Comparison of ENCODE assay signal across 10 cellular contexts in genomic region chr20:4794846-4795245, GRCh38. TPM values are rescaled to one million over a fixed set of nuclear protein-coding genes. Genes with fewer than 3 reads are reported as not detected.
DNase-seq lines count a peak whose midpoint lies in the region; ATAC-seq and TF ChIP-seq lines count a peak whose summit lies in the region.
"Had no signal": no experiment of that assay in that cellular context is flagged by ENCODE, and none has a peak within 500 bp of the region (broad histone marks: within the 10 kb centered on the region; RNA-seq: fewer than 3 reads in every experiment).

No MANE protein-coding gene starts in this region.

- H3K4me2 ChIP-seq in fibroblast of lung (ENCODE audit: extremely low read depth, insufficient read depth, low read length) (peak overlapping the region; percentile 15), SK-N-SH (no peak overlapping the region)

- WGBS in SK-N-SH (ENCODE audit: low lambda C conversion rate), result 89% methylated on average over 5 of the region's 5 CpGs

- H3K36me3 Mint-ChIP-seq in activated naive CD4-positive, alpha-beta T cell treated with anti-CD3 and anti-CD28 coated beads, Interleukin-2, amount 50 U/mL, for 72 hours, result peaks cover 18 to 34% of the 10 kb centered on the region in 2 donors

- no peak for TF ChIP-seq CTCF in fibroblast of lung (conservative IDR thresholded peaks at IDR 0.05 in 1 of 2, IDR thresholded peaks at IDR 0.05 in 1 of 2; ENCODE audit: low read depth in 1 of 2, low read length in 2 of 2)
- no peak for TF ChIP-seq CTCF in vagina (IDR thresholded peaks at IDR 0.05)
- TF ChIP-seq CTCF in SK-N-SH (IDR thresholded peaks at IDR 0.05), result no peak

- no peak for DNase-seq in activated naive CD4-positive, alpha-beta T cell treated with anti-CD3 and anti-CD28 coated beads, Interleukin-2, amount 50 U/mL, for 72 hours (ENCODE audit: low spot score in 2 of 2)
- DNase-seq in activated naive CD4-positive, alpha-beta T cell treated with anti-CD3 and anti-CD28 coated beads, Interleukin-2, amount 50 U/mL, for 16 hours, result no peak
- DNase-seq in RPMI8226 (peak; percentile 41), fibroblast of lung (ENCODE audit: low read depth in 2 of 2) (peak; percentile 9 to 32), vagina (ENCODE audit: extremely low spot score in 2 of 2) (no peak), SK-N-SH (no peak), SJCRH30 (no peak), DMS 273 treated with DMSO at 0.1 percent for 48 hours (lab: John Stamatoyannopoulos, UW) (no peak)
- DNase-seq: NCI-H748 treated with DMSO at 0.1 percent for 48 hours had no signal

- H3K9me3 ChIP-seq in fibroblast of lung (ENCODE audit: control insufficient read depth, insufficient read depth, low read depth, low read length) (no peaks in the 10 kb centered on the region), vagina (no peaks in the 10 kb centered on the region), SK-N-SH (no peaks in the 10 kb centered on the region), SJCRH30 (replicated peaks) (no peaks in the 10 kb centered on the region)

- no peak for TF ChIP-seq EP300 in SK-N-SH (IDR thresholded peaks at IDR 0.05; ENCODE audit: borderline replicate concordance in 1 of 2, low read depth in 1 of 2, low read length in 1 of 2)

- no peaks in the 10 kb centered on the region for H3K9me2 ChIP-seq in SK-N-SH

- ATAC-seq in activated naive CD4-positive, alpha-beta T cell treated with anti-CD3 and anti-CD28 coated beads, Interleukin-2, amount 50 U/mL, for 72 hours, result peak in 1 of 2 donors; percentile 30

- H3K4me3 ChIP-seq in fibroblast of lung (replicated peaks in 1 of 4; ENCODE audit: control extremely low read depth in 1 of 4, insufficient read depth in 1 of 4, low read depth in 3 of 4, low read length in 4 of 4), result no peak overlapping the region
- H3K4me3 ChIP-seq in vagina, result no peak overlapping the region
- no peak overlapping the region for H3K4me3 ChIP-seq in SK-N-SH (ENCODE audit: low read depth in 2 of 2, low read length in 1 of 2)
- no peak overlapping the region for H3K4me3 ChIP-seq in SJCRH30
- H3K4me3 ChIP-seq: cardiac muscle cell had no signal

- H4K20me1 ChIP-seq in fibroblast of lung (ENCODE audit: control insufficient read depth, extremely low read depth, insufficient read depth, low read length) (no peaks in the 10 kb centered on the region), SK-N-SH (ENCODE audit: insufficient read depth) (no peaks in the 10 kb centered on the region)

- H2AFZ ChIP-seq in fibroblast of lung (ENCODE audit: low read length), result no peak overlapping the region
- no peak overlapping the region for H2AFZ ChIP-seq in SK-N-SH (ENCODE audit: low read depth)

- TF ChIP-seq POLR2A in vagina (IDR thresholded peaks at IDR 0.05), result no peak

- intact Hi-C loops in vagina (cut with DNase I), result no loop called here

- peak overlapping the region; percentile 26 for H3K27ac ChIP-seq in fibroblast of lung (ENCODE audit: insufficient read depth, low read length)
- H3K27ac ChIP-seq in vagina, result peak overlapping the region; percentile 14
- H3K27ac ChIP-seq in SK-N-SH (ENCODE audit: low read depth in 2 of 2, low read length in 1 of 2), result no peak overlapping the region
- H3K27ac ChIP-seq in SJCRH30, result no peak overlapping the region
- H3K27ac ChIP-seq: cardiac muscle cell had no signal

- no peaks in the 10 kb centered on the region for H3K9me3 Mint-ChIP-seq in activated naive CD4-positive, alpha-beta T cell treated with anti-CD3 and anti-CD28 coated beads, Interleukin-2, amount 50 U/mL, for 72 hours

- CTCF ChIA-PET in SK-N-SH (lab: Yijun Ruan, JAX), result no interaction called here

- peak overlapping the region; percentile 35 to 81 for H3K27ac Mint-ChIP-seq in activated naive CD4-positive, alpha-beta T cell treated with anti-CD3 and anti-CD28 coated beads, Interleukin-2, amount 50 U/mL, for 72 hours

- H3K4me1 ChIP-seq in fibroblast of lung (ENCODE audit: control insufficient read depth, extremely low read depth, insufficient read depth, low read length) (peaks cover 6% of the 10 kb centered on the region), vagina (no peaks in the 10 kb centered on the region), SK-N-SH (ENCODE audit: control insufficient read depth in 1 of 2, insufficient read depth in 2 of 2, low read depth in 1 of 2, low read length in 1 of 2) (no peaks in the 10 kb centered on the region), SJCRH30 (no peaks in the 10 kb centered on the region)

- H3K9ac ChIP-seq in fibroblast of lung (ENCODE audit: insufficient read depth, low read length) (no peak overlapping the region), SK-N-SH (no peak overlapping the region)

- no peaks in the 10 kb centered on the region for H3F3A ChIP-seq in SK-N-SH (replicated peaks; ENCODE audit: insufficient read depth)

- TF ChIP-seq RAD21 in SK-N-SH (IDR thresholded peaks at IDR 0.05; ENCODE audit: low read length), result no peak

- H3K27me3 ChIP-seq in fibroblast of lung (ENCODE audit: control insufficient read depth, insufficient read depth, low read length) (no peaks in the 10 kb centered on the region), vagina (no peaks in the 10 kb centered on the region), SK-N-SH (ENCODE audit: insufficient read depth) (no peaks in the 10 kb centered on the region), SJCRH30 (no peaks in the 10 kb centered on the region)
- H3K27me3 ChIP-seq: cardiac muscle cell had no signal

- no peaks in the 10 kb centered on the region for H3K79me2 ChIP-seq in fibroblast of lung (ENCODE audit: control insufficient read depth, insufficient read depth, low read length)
- H3K79me2 ChIP-seq in SK-N-SH (ENCODE audit: insufficient read depth), result no peaks in the 10 kb centered on the region

- POLR2A ChIA-PET in SK-N-SH (lab: Yijun Ruan, JAX), result no interaction called here

- H3K36me3 ChIP-seq in fibroblast of lung (ENCODE audit: control insufficient read depth, insufficient read depth, low read length) (no peaks in the 10 kb centered on the region), vagina (peaks cover 0 to 10% of the 10 kb centered on the region in 2 donors), SK-N-SH (replicated peaks in 1 of 2; ENCODE audit: control insufficient read depth in 1 of 2, insufficient read depth in 2 of 2, low read length in 1 of 2) (no peaks in the 10 kb centered on the region), SJCRH30 (no peaks in the 10 kb centered on the region)
- H3K36me3 ChIP-seq: cardiac muscle cell had no signal

TF ChIP-seq in SK-N-SH, 30 proteins besides CTCF, POLR2A, EP300 and RAD21:
- TF ChIP-seq POLR2AphosphoS5 (IDR thresholded peaks at IDR 0.05; ENCODE audit: low read depth, low read length), result no peak
- TF ChIP-seq FOSL2 (IDR thresholded peaks at IDR 0.05; ENCODE audit: borderline replicate concordance, low read depth), result no peak
- TF ChIP-seq JUND (IDR thresholded peaks at IDR 0.05), result no peak
- no peak for TF ChIP-seq RFX5 (IDR thresholded peaks at IDR 0.05; ENCODE audit: low read length)
- TF ChIP-seq RXRA (IDR thresholded peaks at IDR 0.05; ENCODE audit: borderline replicate concordance, low read depth), result no peak
- no peak for TF ChIP-seq TCF12 (IDR thresholded peaks at IDR 0.05)
- no peak for TF ChIP-seq SIN3A (IDR thresholded peaks at IDR 0.05; ENCODE audit: borderline replicate concordance, low read depth, low read length)
- TF ChIP-seq TEAD4 (IDR thresholded peaks at IDR 0.05; ENCODE audit: borderline replicate concordance, insufficient read depth), result no peak
- TF ChIP-seq FOXJ3 (CRISPR knock-in tag; IDR thresholded peaks at IDR 0.05), result no peak
- no peak for TF ChIP-seq PBX3 (IDR thresholded peaks at IDR 0.05)
- TF ChIP-seq GABPA (IDR thresholded peaks at IDR 0.05; ENCODE audit: low read depth), result no peak
- no peak for TF ChIP-seq NFIC (IDR thresholded peaks at IDR 0.05; ENCODE audit: borderline replicate concordance)

RNA-seq across cellular contexts. Expression of gene RASSF2, which starts 28.6 kb away (rescaled TPM):
- 10 to 100 TPM; 40.4 to 50.6 TPM for total RNA-seq in activated naive CD4-positive, alpha-beta T cell treated with anti-CD3 and anti-CD28 coated beads, Interleukin-2, amount 50 U/mL, for 72 hours
- total RNA-seq in fibroblast of lung (3.6 and 8.6 TPM in 2 replicates), vagina (9.3 TPM)
- polyA plus RNA-seq in fibroblast of lung (3.6 and 19.2 TPM in 2 replicates), SK-N-SH (2012; rRNA removed) (0.39 and 0.73 TPM in 2 replicates)
- 2.2 and 12.7 TPM in 2 replicates for polyA plus RNA-seq in fibroblast of lung (2012)
- 2.7 and 16.5 TPM in 2 replicates for polyA minus RNA-seq in fibroblast of lung (ENCODE audit: low replicate concordance)
- polyA plus RNA-seq in SK-N-SH (2012; cell fraction: cytosol; rRNA removed), result 0.51 and 0.64 TPM in 2 replicates
- polyA plus RNA-seq in SK-N-SH (2012; cell fraction: nucleus; rRNA removed), result 0.38 and 0.55 TPM in 2 replicates
- 0.89 and 1.4 TPM in 2 replicates for total RNA-seq in SJCRH30 (2014; rRNA removed; shearing (Covaris generic))

Comparison
In these comparisons a context has a peak if more than half of its experiments do, and no peak if none do; other contexts are left out.
1. DNase-seq: peak in RPMI8226 (single experiment) and fibroblast of lung (2 of 2); none in activated naive CD4-positive, alpha-beta T cell treated with anti-CD3 and anti-CD28 coated beads, Interleukin-2, amount 50 U/mL, for 72 hours (0 of 2), activated naive CD4-positive, alpha-beta T cell treated with anti-CD3 and anti-CD28 coated beads, Interleukin-2, amount 50 U/mL, for 16 hours (single experiment), vagina (0 of 2), SK-N-SH (single experiment), SJCRH30 (0 of 2) and DMS 273 treated with DMSO at 0.1 percent for 48 hours (single experiment).
2. H3K27ac ChIP-seq: peak in fibroblast of lung (single experiment) and vagina (single experiment); none in SK-N-SH (0 of 2) and SJCRH30 (single experiment).